Comparison of ENCODE assay signal across 20 cellular contexts in genomic region chr15:32663671-32664070, GRCh38. TPM values are rescaled to one million over a fixed set of nuclear protein-coding genes. Genes with fewer than 3 reads are reported as not detected.
"Had no signal": no experiment of that assay in that cellular context is flagged by ENCODE, and none has a peak within 500 bp of the region (broad histone marks: within the 10 kb centered on the region; RNA-seq: fewer than 3 reads in every experiment).

No MANE protein-coding gene starts in this region.

- H3K27ac ChIP-seq: colonic mucosa, gastrocnemius medialis, pancreas, tibial artery, upper lobe of left lung, uterus had no signal

- H3K4me1 Mint-ChIP-seq: neural crest cell had no signal

- FAIRE-seq: pancreas had no signal

- H3K4me1 ChIP-seq: colonic mucosa, uterus had no signal

- H3K9me3 ChIP-seq: colonic mucosa, gastrocnemius medialis, mucosa of descending colon, pancreas, tibial artery, upper lobe of left lung, uterus had no signal

- H3K27ac Mint-ChIP-seq: natural killer cell; progenitor cell of endocrine pancreas; stimulated activated effector memory CD8-positive, alpha-beta T cell treated with anti-CD3 and anti-CD28 coated beads, Interleukin-12 subunit alpha, Interleukin-12 subunit beta, amount 100 ng/mL, for 72 hours had no signal

- H3K27me3 Mint-ChIP-seq: progenitor cell of endocrine pancreas had no signal

- ATAC-seq: gastrocnemius medialis; left lobe of liver; mucosa of descending colon; natural killer cell; pancreas; right cardiac atrium; stimulated activated effector memory CD8-positive, alpha-beta T cell treated with anti-CD3 and anti-CD28 coated beads, Interleukin-12 subunit alpha, Interleukin-12 subunit beta, amount 100 ng/mL, for 72 hours; stimulated activated naive CD8-positive, alpha-beta T cell treated with anti-CD3 and anti-CD28 coated beads, Interleukin-15, Interleukin-2, amounts not matched to agents 100 U/mL and 50 U/mL, for 24 hours had no signal

- H3K27me3 ChIP-seq: colonic mucosa, gastrocnemius medialis, pancreas, tibial artery, upper lobe of left lung, uterus had no signal

- DNase-seq: colonic mucosa; effector CD4-positive, alpha-beta T cell; gastrocnemius medialis; glutamatergic neuron; islet precursor cell; mammary epithelial cell; mucosa of descending colon; natural killer cell; pancreas; right cardiac atrium; stimulated activated CD4-positive, alpha-beta T cell treated with anti-CD3 and anti-CD28 coated beads, Interleukin-4, amount 100 ng/mL, for 1 hour; stimulated activated CD8-positive, alpha-beta memory T cell treated with anti-CD3 and anti-CD28 coated beads, Interleukin-4, amount 100 ng/mL, for 48 hours; stimulated activated naive CD8-positive, alpha-beta T cell treated with anti-CD3 and anti-CD28 coated beads, Interleukin-15, Interleukin-2, amounts not matched to agents 100 U/mL and 50 U/mL, for 24 hours; tibial artery; upper lobe of left lung; uterus had no signal

- H3K36me3 ChIP-seq: colonic mucosa, gastrocnemius medialis, pancreas, tibial artery, upper lobe of left lung, uterus had no signal

- H3K36me3 Mint-ChIP-seq: natural killer cell; stimulated activated effector memory CD8-positive, alpha-beta T cell treated with anti-CD3 and anti-CD28 coated beads, Interleukin-12 subunit alpha, Interleukin-12 subunit beta, amount 100 ng/mL, for 72 hours had no signal

- H3K4me3 ChIP-seq: colonic mucosa, gastrocnemius medialis, mucosa of descending colon, pancreas, tibial artery, upper lobe of left lung, uterus had no signal

- H3K4me3 Mint-ChIP-seq: natural killer cell; neural crest cell; stimulated activated effector memory CD8-positive, alpha-beta T cell treated with anti-CD3 and anti-CD28 coated beads, Interleukin-12 subunit alpha, Interleukin-12 subunit beta, amount 100 ng/mL, for 72 hours had no signal

- H3K9me3 Mint-ChIP-seq: natural killer cell; neural crest cell; stimulated activated effector memory CD8-positive, alpha-beta T cell treated with anti-CD3 and anti-CD28 coated beads, Interleukin-12 subunit alpha, Interleukin-12 subunit beta, amount 100 ng/mL, for 72 hours had no signal

RNA-seq across cellular contexts. Expression of gene SCG5, which starts 22.2 kb away (rescaled TPM):
- total RNA-seq: natural killer cell had no signal

RNA-seq across cellular contexts. Expression of gene GREM1, which starts 54.1 kb away (rescaled TPM):
- total RNA-seq: natural killer cell had no signal
